In the genomic region with DNA sequence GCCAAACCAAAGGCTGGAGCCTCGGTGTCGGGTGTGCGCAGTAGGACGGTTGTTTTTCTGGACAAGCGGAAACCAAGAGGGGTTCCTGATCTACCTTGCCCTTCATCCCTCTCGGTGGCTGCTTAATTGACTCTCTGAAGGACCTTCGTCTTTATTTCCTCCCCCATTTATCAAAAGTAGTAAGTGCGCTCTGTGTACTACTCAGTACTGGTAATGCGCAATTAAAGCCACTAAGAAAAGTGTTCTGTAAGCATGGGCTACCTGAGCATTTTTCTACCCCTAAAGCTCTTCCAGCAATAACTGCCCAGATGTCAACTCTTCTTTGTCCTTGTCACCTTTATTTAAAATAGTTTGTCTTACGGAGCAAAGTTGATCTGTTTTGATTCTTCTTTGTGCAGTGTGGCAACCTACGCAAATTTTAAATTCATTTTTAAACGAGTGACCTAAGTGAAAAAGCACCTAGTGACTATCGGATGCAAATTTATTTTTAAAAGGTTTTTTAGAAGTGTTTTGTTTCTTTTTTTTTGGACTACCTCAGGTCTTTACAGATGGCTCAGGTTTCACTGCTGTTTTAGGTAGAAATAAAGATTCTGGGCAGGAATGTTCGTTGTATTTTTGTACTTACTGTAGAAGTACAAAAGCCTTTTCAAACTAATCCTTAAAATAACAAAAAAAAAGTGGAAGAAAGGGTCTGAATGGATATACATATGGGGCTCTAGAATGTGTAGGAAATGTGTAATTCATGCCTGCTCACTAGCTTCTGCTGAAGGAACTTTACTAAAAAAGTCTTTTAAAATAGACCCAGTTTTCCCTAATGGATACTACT, we compare ENCODE assay signal across 8 cellular contexts. TPM values are rescaled to one million over a fixed set of nuclear protein-coding genes. Genes with fewer than 3 reads are reported as not detected.
DNase-seq lines count a peak whose midpoint lies in the region; ATAC-seq, FAIRE-seq and TF ChIP-seq lines count a peak whose summit lies in the region.

No MANE protein-coding gene starts in this region.

- H3K27ac ChIP-seq in VCaP: peak overlapping the region; percentile 98
- H3K27ac ChIP-seq in right cardiac atrium (ENCODE audit: low read length): no peak overlapping the region
- H3K27ac ChIP-seq in small intestine (ENCODE audit: low read depth in 1 of 2, low read length in 1 of 2): peak overlapping the region in 1 of 2 donors; percentile 94

- TF ChIP-seq CTCF in VCaP (conservative IDR thresholded peaks at IDR 0.05): no peak

- H3K27me3 ChIP-seq in right cardiac atrium (ENCODE audit: control insufficient read depth, insufficient read depth) (no peaks in the 10 kb centered on the region), small intestine (ENCODE audit: control insufficient read depth in 2 of 2, insufficient read depth in 2 of 2, low read length in 2 of 2) (no peaks in the 10 kb centered on the region)

- ATAC-seq in Right ventricle myocardium superior (ENCODE audit: poor library complexity): peak; percentile 1
- no peak for ATAC-seq in left cardiac atrium
- no peak for ATAC-seq in right cardiac atrium

- peaks cover 4% of the 10 kb centered on the region for H3K4me1 ChIP-seq in right cardiac atrium (ENCODE audit: control insufficient read depth, insufficient read depth, low read length)
- peaks cover 0 to 7% of the 10 kb centered on the region in 2 donors for H3K4me1 ChIP-seq in small intestine (ENCODE audit: control insufficient read depth in 2 of 2, insufficient read depth in 1 of 2, low read depth in 1 of 2, low read length in 1 of 2)

- intact Hi-C loops in Right ventricle myocardium superior (cut with DNase I) (no loop called here), left cardiac atrium (cut with DNase I) (no loop called here), right cardiac atrium (cut with DNase I) (no loop called here), head of caudate nucleus (cut with DNase I) (no loop called here)

- WGBS in right cardiac atrium: 21% methylated on average over 14 of the region's 14 CpGs
- 5 to 19% (median 6%) methylated on average over 14 of the region's 14 CpGs for whole genome bisulfite sequencing in small intestine, 3 donors

- no peaks in the 10 kb centered on the region for H3K36me3 ChIP-seq in small intestine (ENCODE audit: control insufficient read depth in 2 of 2, insufficient read depth in 2 of 2, low read length in 2 of 2)

- DNase-seq in Right ventricle myocardium superior (no peak), left cardiac atrium (no peak), right cardiac atrium (no peak), small intestine (no peak), head of caudate nucleus (no peak), NOMO-1 (lab: John Stamatoyannopoulos, UW; ENCODE audit: unreplicated experiment in 2 of 2) (no peak), cortex of kidney (lab: John Stamatoyannopoulos, UW) (no peak)

- H3K4me3 ChIP-seq in right cardiac atrium (ENCODE audit: low read length) (peak overlapping the region; percentile 64), small intestine (ENCODE audit: low read depth in 1 of 2, low read length in 2 of 2) (peak overlapping the region; percentile 89 to 94)

- H3K9me3 ChIP-seq in right cardiac atrium (ENCODE audit: control insufficient read depth, low read length) (no peaks in the 10 kb centered on the region), small intestine (ENCODE audit: control insufficient read depth, low read depth) (no peaks in the 10 kb centered on the region)

- no peak for FAIRE-seq in small intestine (lab: Jason Lieb, UNC)

RNA-seq across cellular contexts. Expression of a gene that starts 2.0 kb away (rescaled TPM):
- total RNA-seq in Right ventricle myocardium superior: 9.7 TPM
- 10 to 100 TPM in 1 of 2 donors, 1 to 10 TPM in 1; 6.7 to 10.4 TPM for total RNA-seq in left cardiac atrium
- 10 to 100 TPM; 10.3 to 14.5 (median 11.6) TPM for total RNA-seq in right cardiac atrium
- polyA plus RNA-seq in right cardiac atrium: 4.1 TPM
- 1 to 10 TPM; 1.6 to 3.2 (median 1.9) TPM for polyA plus RNA-seq in small intestine
